Comparison of ENCODE assay signal across 19 cellular contexts in the genomic region with DNA sequence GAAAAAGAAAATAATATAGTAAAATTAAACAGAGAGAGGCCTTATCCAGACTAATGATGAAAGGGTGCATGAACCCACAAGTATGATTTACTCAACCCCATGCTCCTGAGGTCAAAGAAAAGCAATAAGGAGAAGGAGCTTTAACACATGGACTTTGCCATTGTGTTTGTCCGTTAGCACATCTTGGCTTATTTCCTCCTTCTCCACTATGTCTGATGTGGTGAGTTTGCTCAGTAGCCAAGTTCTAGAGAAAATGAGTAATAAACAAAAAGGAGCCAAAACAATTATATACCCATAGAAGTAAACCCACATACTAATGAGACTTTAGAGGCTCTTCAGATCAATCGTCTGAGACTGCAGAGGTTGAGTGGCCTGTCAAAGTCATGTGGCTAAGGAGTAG. TPM values are rescaled to one million over a fixed set of nuclear protein-coding genes. Genes with fewer than 3 reads are reported as not detected.
DNase-seq lines count a peak whose midpoint lies in the region; ATAC-seq and TF ChIP-seq lines count a peak whose summit lies in the region.
"Had no signal": no experiment of that assay in that cellular context is flagged by ENCODE, and none has a peak within 500 bp of the region (broad histone marks: within the 10 kb centered on the region; RNA-seq: fewer than 3 reads in every experiment).

No MANE protein-coding gene starts in this region.

- in situ Hi-C loops in GM23248 (cut with MboI), result no loop called here

- peak overlapping the region; percentile 43; the same call in 1 of the 2 replicates for H3K9ac ChIP-seq in GM23248

- no peaks in the 10 kb centered on the region for H3K9me2 ChIP-seq in GM23248 (ENCODE audit: insufficient read depth)

- peaks cover 48% of the 10 kb centered on the region for H3F3A ChIP-seq in GM23248 (ENCODE audit: insufficient read depth)

- H3K4me3 ChIP-seq in GM23248 (peak overlapping the region; percentile 50), dorsolateral prefrontal cortex (peak overlapping the region in 4 of 59 donors; percentile 3 to 11 (median 6)), left lung (no peak overlapping the region), testis (no peak overlapping the region)

- H3K27me3 ChIP-seq in GM23248 (replicated peaks; ENCODE audit: insufficient read depth) (no peaks in the 10 kb centered on the region), dorsolateral prefrontal cortex (no peaks in the 10 kb centered on the region), left lung (no peaks in the 10 kb centered on the region), testis (no peaks in the 10 kb centered on the region)
- H3K27me3 ChIP-seq: brain microvascular endothelial cell had no signal

- no peaks in the 10 kb centered on the region for H4K20me1 ChIP-seq in GM23248 (ENCODE audit: insufficient read depth)

- H3K9me3 ChIP-seq in GM23248 (ENCODE audit: low read depth) (no peaks in the 10 kb centered on the region), left lung (peaks cover 0 to 6% of the 10 kb centered on the region in 2 donors), testis (no peaks in the 10 kb centered on the region)

- no peak for TF ChIP-seq POLR2A in testis (IDR thresholded peaks at IDR 0.05)

- intact Hi-C loops in dorsolateral prefrontal cortex (cut with DNase I), result no loop called here
- intact Hi-C loops in left lung (cut with DNase I), result no loop called here
- intact Hi-C loops in testis (cut with DNase I; ENCODE audit: low total_unique reads), result no loop called here

- peak overlapping the region; percentile 63 for H2AFZ ChIP-seq in GM23248

- H3K79me2 ChIP-seq in GM23248 (ENCODE audit: insufficient read depth), result no peaks in the 10 kb centered on the region

- H3K4me1 ChIP-seq in GM23248 (ENCODE audit: insufficient read depth), result peaks cover 55% of the 10 kb centered on the region
- H3K4me1 ChIP-seq in left lung, result peaks cover 5 to 9% of the 10 kb centered on the region in 2 donors
- H3K4me1 ChIP-seq in testis, result peaks cover 48% of the 10 kb centered on the region

- no peak for TF ChIP-seq CTCF in dorsolateral prefrontal cortex (IDR thresholded peaks at IDR 0.05 in 54 of 56, conservative IDR thresholded peaks at IDR 0.05 in 2 of 56; ENCODE audit: low read depth in 1 of 56, partially characterized antibody in 56 of 56)
- no peak for TF ChIP-seq CTCF in left lung (IDR thresholded peaks at IDR 0.05)
- TF ChIP-seq CTCF in testis (IDR thresholded peaks at IDR 0.05), result no peak

- peak; percentile 83 for DNase-seq in GM23248
- no peak for DNase-seq in dorsolateral prefrontal cortex
- DNase-seq in left lung, result no peak
- no peak for DNase-seq in testis
- DNase-seq in germinal center (ENCODE audit: low spot score), result no peak
- DNase-seq: activated B cell treated with CpG ODN at 0.5 μM for 24 hours; activated effector memory CD4-positive, alpha-beta T cell treated with anti-CD3 and anti-CD28 coated beads, Interleukin-2, amount 50 U/mL, for 16 hours; brain microvascular endothelial cell; Caco-2; effector memory CD4-positive, alpha-beta T cell; foreskin melanocyte; GDM1; KBM-7; NCI-H1105; stimulated activated CD4-positive, alpha-beta T cell treated with anti-CD3 and anti-CD28 coated beads, Interleukin-4, amount 100 ng/mL, for 4 hours; T-helper 1 cell had no signal

- ATAC-seq in left lung (peak; percentile 43), GM19397 (IDR thresholded peaks at IDR 0.05; ENCODE audit: unreplicated experiment) (no peak), HG03196 (IDR thresholded peaks at IDR 0.05; ENCODE audit: unreplicated experiment) (no peak), HG02885 (IDR thresholded peaks at IDR 0.05; ENCODE audit: poor library complexity, unreplicated experiment) (no peak)

- H3K27ac ChIP-seq in GM23248, result peak overlapping the region; percentile 70
- peak overlapping the region in 51 of 59 donors; percentile 0 to 87 (median 63) for H3K27ac ChIP-seq in dorsolateral prefrontal cortex
- H3K27ac ChIP-seq in left lung, result peak overlapping the region; percentile 35 to 46
- H3K27ac ChIP-seq in testis, result peak overlapping the region; percentile 78 to 79
- H3K27ac ChIP-seq: brain microvascular endothelial cell had no signal

- WGBS in GM23248 (ENCODE audit: low coverage in 1 of 2, low lambda C conversion rate in 2 of 2, missing lambda C conversion rate in 2 of 2), 2 experiments, result 7 to 8% methylated on average over 2 of the region's 2 CpGs
- 32 to 56% methylated on average over 2 of the region's 2 CpGs for WGBS in testis, 2 donors

- H3K36me3 ChIP-seq in GM23248 (ENCODE audit: low read depth) (no peaks in the 10 kb centered on the region), left lung (no peaks in the 10 kb centered on the region), testis (ENCODE audit: low read depth, missing control alignments) (no peaks in the 10 kb centered on the region)
- H3K36me3 ChIP-seq: brain microvascular endothelial cell had no signal

- H3K4me2 ChIP-seq in GM23248 (ENCODE audit: unreplicated experiment), result peak overlapping the region; percentile 92

RNA-seq across cellular contexts. Expression of gene ADD3, which starts 26.1 kb away (rescaled TPM):
- 128 and 1,101 TPM in 2 replicates for total RNA-seq in GM23248 (2014; rRNA removed; shearing (Covaris generic))
- polyA plus RNA-seq in GM23248 (2016; fragmentation: Nextera tagmentation; extraction: Ambion mirVana) (129 and 133 TPM in 2 replicates), testis (ENCODE audit: insufficient read depth, low read depth, low replicate concordance) (155 TPM)
- total RNA-seq in dorsolateral prefrontal cortex (100 to 1,000 TPM; 171 to 457 (median 267) TPM), left lung (10 to 100 TPM; 62.0 to 77.6 TPM), testis (100 to 1,000 TPM; 240 to 394 TPM)

RNA-seq across cellular contexts. Expression of gene XPNPEP1, which starts 58.3 kb away (rescaled TPM):
- 108 and 115 TPM in 2 replicates for total RNA-seq in GM23248 (2014; rRNA removed; shearing (Covaris generic))
- polyA plus RNA-seq in GM23248 (2016; fragmentation: Nextera tagmentation; extraction: Ambion mirVana) (48.1 and 48.2 TPM in 2 replicates), testis (ENCODE audit: insufficient read depth, low read depth, low replicate concordance) (55.5 TPM)
- total RNA-seq in dorsolateral prefrontal cortex (10 to 100 TPM; 42.7 to 96.7 (median 63.5) TPM), left lung (10 to 100 TPM; 49.0 to 50.7 TPM), testis (100 to 1,000 TPM in 1 of 2 donors, 10 to 100 TPM in 1; 90.2 to 118 TPM)
